31 cellular contexts compared by ENCODE assay signal in genomic region chr17:11412653-11413052, GRCh38.
"Had no signal": no experiment of that assay in that cellular context is flagged by ENCODE, and none has a peak within 500 bp of the region (broad histone marks: within the 10 kb centered on the region; RNA-seq: fewer than 3 reads in every experiment).

No MANE protein-coding gene starts in this region.

- FAIRE-seq: TTC549 had no signal

- H3K4me3 ChIP-seq: SJSA1 had no signal

- H3K4me1 ChIP-seq: SJSA1 had no signal

- H3K9ac ChIP-seq: SK-N-SH had no signal

- DNase-seq: activated CD4-positive, alpha-beta T cell treated with anti-CD3 and anti-CD28 coated beads, Interleukin-2, amount 10 ng/mL, durations not matched to agents 24 days and 14 days; activated CD4-positive, alpha-beta T cell treated with anti-CD3 and anti-CD28 coated beads, Interleukin-2, amount 50 U/mL, for 4 hours; activated CD8-positive, alpha-beta T cell treated with anti-CD3 and anti-CD28 coated beads for 36 hours; activated effector memory CD4-positive, alpha-beta T cell treated with anti-CD3 and anti-CD28 coated beads, Interleukin-2, amount 50 U/mL, for 16 hours; activated naive CD4-positive, alpha-beta T cell; activated naive CD4-positive, alpha-beta T cell treated with anti-CD3 and anti-CD28 coated beads, Interleukin-2, amount 50 U/mL, for 16 hours; activated naive CD8-positive, alpha-beta T cell treated with anti-CD3 and anti-CD28 coated beads for 36 hours; activated T-cell treated with anti-CD3 and anti-CD28 coated beads, Interleukin-2, amount 50 U/mL, for 1 hour; activated T-cell treated with anti-CD3 and anti-CD28 coated beads, Interleukin-2, amount 50 U/mL, for 72 hours; amniotic stem cell; aorta; brain microvascular endothelial cell; central memory CD4-positive, alpha-beta T cell; NCI-H1092 treated with DMSO at 0.1 percent for 48 hours; NCI-H1436; NCI-H1694; NCI-H1930; NCI-H2081 treated with DMSO at 0.1 percent for 48 hours; NCI-H2171; NCI-H2227 treated with DMSO at 0.1 percent for 48 hours; NCI-H446; NCI-H510A treated with DMSO at 0.1 percent for 48 hours; NCI-H526 treated with DMSO at 0.1 percent for 48 hours; NCI-H774; RPMI8226; SHP77 treated with DMSO at 0.1 percent for 48 hours; SK-N-SH had no signal

- H3K27ac ChIP-seq: brain microvascular endothelial cell, SJSA1 had no signal

- H3K36me3 ChIP-seq: brain microvascular endothelial cell, SJSA1 had no signal

- H3K27me3 ChIP-seq: brain microvascular endothelial cell, SJSA1 had no signal

- H3K9me3 ChIP-seq: SK-N-SH had no signal

- ATAC-seq: activated CD8-positive, alpha-beta T cell treated with anti-CD3 and anti-CD28 coated beads for 36 hours; activated T-cell treated with anti-CD3 and anti-CD28 coated beads, Interleukin-2, amount 50 U/mL, for 72 hours; activated T-helper 17 cell treated with anti-CD3 and anti-CD28 coated beads, Interleukin-2, amount 50 U/mL, for 72 hours; Panc1 had no signal
